In the genomic region with DNA sequence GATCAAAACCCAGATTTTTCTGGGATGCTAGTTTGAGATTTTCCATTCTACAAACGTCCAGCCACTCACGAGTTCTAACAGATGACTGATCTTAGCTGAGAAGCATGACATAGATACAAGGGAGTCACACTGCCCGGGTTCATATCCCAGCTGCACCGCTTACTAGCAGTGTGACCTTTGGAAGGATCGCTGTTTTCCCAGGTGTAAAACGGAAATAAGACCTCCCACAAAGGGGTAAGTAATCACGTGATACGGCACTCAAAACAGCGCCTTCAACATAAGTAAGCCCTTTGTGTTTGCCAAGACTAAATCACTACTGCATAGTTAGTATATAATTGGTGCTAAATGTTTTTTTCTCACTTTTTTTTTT, we compare ENCODE assay signal across 8 cellular contexts. TPM values are rescaled to one million over a fixed set of nuclear protein-coding genes. Genes with fewer than 3 reads are reported as not detected.
DNase-seq lines count a peak whose midpoint lies in the region; TF ChIP-seq lines count a peak whose summit lies in the region.

No MANE protein-coding gene starts in this region.

- H3K27ac ChIP-seq in OCI-LY7 (ENCODE audit: low read depth, low read length, poor library complexity, severe bottlenecking) = peak overlapping the region; percentile 44

- peaks cover 25% of the 10 kb centered on the region for H3K36me3 ChIP-seq in OCI-LY7 (ENCODE audit: insufficient read depth, low read length)

- TSS peak; percentile 99 for BruUV-seq in OCI-LY7 (replicated peaks; lab: Mats Ljungman, UMichigan)

- H3K4me3 ChIP-seq in OCI-LY7 (ENCODE audit: low read depth, low read length, poor library complexity, severe bottlenecking) = peak overlapping the region; percentile 95
- peak overlapping the region; percentile 99 for H3K4me3 ChIP-seq in astrocyte of the cerebellum (ENCODE audit: low read depth, low read length)

- H4K20me1 ChIP-seq in OCI-LY7 (ENCODE audit: insufficient read depth, low read length) = 0 out of 2 replicates have a peak, but pooled peaks cover 7% of the 10 kb centered on the region

- CTCF ChIA-PET in OCI-LY7 (lab: Charles Lee; ENCODE audit: unreplicated experiment) = interaction anchor here (1.0 kb wide), 1 partner anchor 9 kb away, joined by 3 read pairs; no protein-coding TSS in a partner anchor

- peaks cover 26% of the 10 kb centered on the region for H3K79me2 ChIP-seq in OCI-LY7 (ENCODE audit: insufficient read depth, low read depth, low read length)

- 0 out of 2 replicates have a peak, but pooled peaks cover 7% of the 10 kb centered on the region for H3K9me3 ChIP-seq in OCI-LY7 (ENCODE audit: low read length)

- peak; percentile 29 for DNase-seq in stimulated activated CD4-positive, alpha-beta T cell treated with anti-CD3 and anti-CD28 coated beads, Interleukin-12 subunit alpha, Interleukin-12 subunit beta, amount 100 ng/mL, for 4 hours
- no peak for DNase-seq in stimulated activated CD4-positive, alpha-beta T cell treated with anti-CD3 and anti-CD28 coated beads, Interleukin-4, amount 100 ng/mL, for 1 hour
- DNase-seq in OCI-LY7 (ENCODE audit: low spot score) (peak; percentile 32), astrocyte of the cerebellum (ENCODE audit: low read depth) (no peak), kidney tubule cell (ENCODE audit: low spot score) (peak; percentile 44), activated gamma-delta T cell treated with Interleukin-2 at 50 U/mL for 16 hours (no peak)
- peak; percentile 37 for DNase-seq in stimulated activated CD8-positive, alpha-beta memory T cell treated with anti-CD3 and anti-CD28 coated beads, Interleukin-4, amount 100 ng/mL, for 48 hours
- DNase-seq in activated CD4-positive, CD25-positive, alpha-beta regulatory T cell (lab: John Stamatoyannopoulos, UW) = no peak

- no peaks in the 10 kb centered on the region for H3K9me2 ChIP-seq in OCI-LY7 (ENCODE audit: insufficient read depth, low read length)

- H3K4me2 ChIP-seq in OCI-LY7 (ENCODE audit: low read length) = peak overlapping the region; percentile 76

- intact Hi-C loops in OCI-LY7 (cut with micrococcal nuclease; ENCODE audit: unreplicated experiment) = loop anchor here (5.0 kb wide), 1 partner anchor 77 kb away; a partner anchor contains a TSS

- H3K4me1 ChIP-seq in OCI-LY7 (ENCODE audit: insufficient read depth, low read length, poor library complexity, severe bottlenecking) = peaks cover 19% of the 10 kb centered on the region

- POLR2A ChIA-PET in OCI-LY7 (lab: Charles Lee) = no interaction called here

- in situ Hi-C loops in astrocyte of the cerebellum (cut with HindIII; ENCODE audit: low sequenced_read_pairs) = loop anchor here (5.0 kb wide), 1 partner anchor 57 kb away; no protein-coding TSS in a partner anchor

- TF ChIP-seq CTCF in OCI-LY7 (conservative IDR thresholded peaks at IDR 0.05; ENCODE audit: low read length) = no peak
- TF ChIP-seq CTCF in astrocyte of the cerebellum (IDR thresholded peaks at IDR 0.05; ENCODE audit: low read depth, low read length, missing control alignments) = no peak

- H2AFZ ChIP-seq in OCI-LY7 (ENCODE audit: low read length) = peak overlapping the region; percentile 91

RNA-seq across cellular contexts. Expression of a gene that starts 0.6 kb away (rescaled TPM):
- total RNA-seq in OCI-LY7 (2014; rRNA removed; shearing (Covaris generic)) = 28.2 and 46.1 TPM in 2 replicates
- total RNA-seq in OCI-LY7 (2022) = 39.8 and 44.5 TPM in 2 replicates

Comparison
In these comparisons a context has a peak if more than half of its experiments do, and no peak if none do; other contexts are left out.
1. DNase-seq: peak in stimulated activated CD4-positive, alpha-beta T cell treated with anti-CD3 and anti-CD28 coated beads, Interleukin-12 subunit alpha, Interleukin-12 subunit beta, amount 100 ng/mL, for 4 hours (single experiment), OCI-LY7 (single experiment), kidney tubule cell (single experiment) and stimulated activated CD8-positive, alpha-beta memory T cell treated with anti-CD3 and anti-CD28 coated beads, Interleukin-4, amount 100 ng/mL, for 48 hours (single experiment); none in stimulated activated CD4-positive, alpha-beta T cell treated with anti-CD3 and anti-CD28 coated beads, Interleukin-4, amount 100 ng/mL, for 1 hour (single experiment), astrocyte of the cerebellum (single experiment), activated gamma-delta T cell treated with Interleukin-2 at 50 U/mL for 16 hours (single experiment) and activated CD4-positive, CD25-positive, alpha-beta regulatory T cell (0 of 4).